Comparison of ENCODE assay signal across 12 cellular contexts in the genomic region with DNA sequence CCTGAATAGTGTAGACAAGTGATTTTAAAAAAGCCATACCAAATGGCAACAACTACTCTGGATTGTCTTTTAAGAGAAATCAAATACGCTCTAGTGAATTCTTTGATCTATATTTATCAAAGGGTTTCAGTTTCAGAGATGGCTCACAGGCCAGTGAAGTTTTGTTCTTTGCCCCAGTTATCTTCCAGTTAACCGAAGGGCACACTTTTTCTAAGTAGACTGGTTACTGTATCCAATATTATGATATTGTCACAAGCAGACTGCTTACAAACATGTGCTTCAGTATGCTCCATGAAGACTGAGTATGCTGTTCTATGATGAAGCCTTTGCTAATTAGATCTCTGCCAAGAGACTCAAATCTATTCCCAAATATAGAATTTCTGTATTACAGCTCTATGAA.
DNase-seq lines count a peak whose midpoint lies in the region; ATAC-seq and TF ChIP-seq lines count a peak whose summit lies in the region.
"Had no signal": no experiment of that assay in that cellular context is flagged by ENCODE, and none has a peak within 500 bp of the region (broad histone marks: within the 10 kb centered on the region; RNA-seq: fewer than 3 reads in every experiment).

No MANE protein-coding gene starts in this region.

- H3K4me3 Mint-ChIP-seq in brain: no peak overlapping the region

- peak; percentile 63 for ATAC-seq in GM19372 (IDR thresholded peaks at IDR 0.05; ENCODE audit: low read depth, unreplicated experiment)
- ATAC-seq in HG03135 (IDR thresholded peaks at IDR 0.05; ENCODE audit: unreplicated experiment): peak; percentile 57

- peaks cover 75% of the 10 kb centered on the region for H3K36me3 Mint-ChIP-seq in brain

- H3K27ac Mint-ChIP-seq in brain: peak overlapping the region in 3 of 5 experiments; percentile 3 to 63 (median 38)

- no peak for TF ChIP-seq CTCF in GM13977 (IDR thresholded peaks at IDR 0.05; ENCODE audit: extremely low read depth, insufficient read depth, missing control alignments)
- no peak for TF ChIP-seq CTCF in brain (conservative IDR thresholded peaks at IDR 0.05)

- in situ Hi-C loops in GM13977 (cut with MboI; ENCODE audit: low pct_unique_long_range_greater_than_20kb, low sequenced_read_pairs, unreplicated experiment): no loop called here

- DNase-seq in GM13977 (ENCODE audit: low spot score) (peak; percentile 31), amygdala (lab: John Stamatoyannopoulos, UW) (no peak), NCI-H748 treated with DMSO at 0.1 percent for 48 hours (lab: John Stamatoyannopoulos, UW) (no peak), NCI-H187 (lab: John Stamatoyannopoulos, UW) (no peak)
- DNase-seq in activated effector memory CD4-positive, alpha-beta T cell treated with Interleukin-2 at 50 U/mL for 16 hours: no peak
- DNase-seq: dermis blood vessel endothelial cell; heart right ventricle; stimulated activated naive CD4-positive, alpha-beta T cell; T1000 had no signal

- H3K4me1 Mint-ChIP-seq in brain: no peaks in the 10 kb centered on the region

- no peaks in the 10 kb centered on the region for H3K27me3 Mint-ChIP-seq in brain

- H3K9me3 Mint-ChIP-seq in brain: peaks cover 0 to 4% (median 0%) of the 10 kb centered on the region in 5 experiments
